Comparison of ENCODE assay signal across 17 cellular contexts in the genomic region with DNA sequence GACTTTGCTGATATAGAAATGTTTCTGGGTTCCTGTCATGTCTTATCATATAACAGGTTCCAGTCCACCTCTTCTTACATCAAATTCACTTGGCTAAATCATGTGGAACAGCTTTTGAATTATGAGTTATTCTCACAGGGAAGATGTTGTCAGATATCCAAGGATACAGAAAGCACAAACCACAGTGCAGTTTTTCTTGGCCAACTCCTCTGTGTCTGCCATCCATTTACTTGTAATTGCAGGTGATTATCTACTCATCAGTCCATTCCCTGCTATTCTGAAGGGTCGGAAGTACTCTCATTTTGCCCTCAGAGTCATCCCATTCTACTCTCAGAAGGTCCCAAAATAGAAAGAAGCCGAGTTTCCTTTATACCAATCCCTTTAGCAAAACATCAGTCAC. TPM values are rescaled to one million over a fixed set of nuclear protein-coding genes. Genes with fewer than 3 reads are reported as not detected.
DNase-seq lines count a peak whose midpoint lies in the region; ATAC-seq, FAIRE-seq and TF ChIP-seq lines count a peak whose summit lies in the region.
"Had no signal": no experiment of that assay in that cellular context is flagged by ENCODE, and none has a peak within 500 bp of the region (broad histone marks: within the 10 kb centered on the region; RNA-seq: fewer than 3 reads in every experiment).

No MANE protein-coding gene starts in this region.

- no peak for TF ChIP-seq CTCF in SK-N-SH (IDR thresholded peaks at IDR 0.05)

- H3K27me3 ChIP-seq in SK-N-SH (ENCODE audit: insufficient read depth) = no peaks in the 10 kb centered on the region

- TF ChIP-seq RAD21 in SK-N-SH (IDR thresholded peaks at IDR 0.05; ENCODE audit: low read length) = peak; percentile 23; the same call in 1 of the 2 replicates

- no peak for FAIRE-seq in urothelium cell line (lab: Jason Lieb, UNC)
- FAIRE-seq: GM12878, GM18507, H54 had no signal

- H4K20me1 ChIP-seq in SK-N-SH (ENCODE audit: insufficient read depth) = no peaks in the 10 kb centered on the region

- H3K36me3 ChIP-seq in SK-N-SH (replicated peaks in 1 of 2; ENCODE audit: control insufficient read depth in 1 of 2, insufficient read depth in 2 of 2, low read length in 1 of 2) = peaks cover 0 to 11% of the 10 kb centered on the region in 2 experiments

- no peaks in the 10 kb centered on the region for H3K79me2 ChIP-seq in SK-N-SH (ENCODE audit: insufficient read depth)

- peak overlapping the region in 1 of 2 experiments; percentile 96; a peak in 2 of 4 replicates for H3K27ac ChIP-seq in SK-N-SH (ENCODE audit: low read depth in 2 of 2, low read length in 1 of 2)
- H3K27ac ChIP-seq: GM23248 had no signal

- no peak overlapping the region for H3K4me2 ChIP-seq in SK-N-SH

- no peak overlapping the region; a peak in 1 of 4 replicates for H3K4me3 ChIP-seq in SK-N-SH (ENCODE audit: low read depth in 2 of 2, low read length in 1 of 2)
- H3K4me3 ChIP-seq: GM12878, GM23248 had no signal

- CTCF ChIA-PET in SK-N-SH (lab: Yijun Ruan, JAX) = interaction anchor here (1.0 to 5.2 kb wide), 3 partner anchors 8 to 286 kb away, joined by 4 to 23 read pairs (median 8); no protein-coding TSS in a partner anchor

- peak; percentile 32 to 93; a peak in 3 of 4 replicates for TF ChIP-seq EP300 in SK-N-SH (IDR thresholded peaks at IDR 0.05; ENCODE audit: borderline replicate concordance in 1 of 2, low read depth in 1 of 2, low read length in 1 of 2)

- peaks cover 0 to 27% of the 10 kb centered on the region in 2 experiments; a peak in 2 of 4 replicates for H3K4me1 ChIP-seq in SK-N-SH (ENCODE audit: control insufficient read depth in 1 of 2, insufficient read depth in 2 of 2, low read depth in 1 of 2, low read length in 1 of 2)

- 0% methylated on average over 2 of the region's 2 CpGs for WGBS in SK-N-SH (ENCODE audit: low lambda C conversion rate)

- H3F3A ChIP-seq in SK-N-SH (replicated peaks; ENCODE audit: insufficient read depth) = no peaks in the 10 kb centered on the region

- H3K9me3 ChIP-seq in SK-N-SH = no peaks in the 10 kb centered on the region

- no peaks in the 10 kb centered on the region for H3K9me2 ChIP-seq in SK-N-SH

- POLR2A ChIA-PET in SK-N-SH (lab: Yijun Ruan, JAX) = interaction anchor here (0.9 to 1.3 kb wide), 3 partner anchors 9 to 287 kb away, joined by 3 to 5 read pairs (median 3); no protein-coding TSS in a partner anchor

- no peak overlapping the region for H3K9ac ChIP-seq in SK-N-SH
- H3K9ac ChIP-seq: GM23248 had no signal

- peak; percentile 26 to 79 for DNase-seq in NCI-H2081 (lab: John Stamatoyannopoulos, UW)
- no peak for DNase-seq in NCI-H2081 treated with DMSO at 0.1 percent for 48 hours (lab: John Stamatoyannopoulos, UW)
- peak; percentile 81 for DNase-seq in NCI-H748 (lab: John Stamatoyannopoulos, UW; ENCODE audit: unreplicated experiment)
- peak; percentile 40 for DNase-seq in SK-N-SH
- peak; percentile 29 for DNase-seq in superior temporal gyrus (ENCODE audit: extremely low spot score)
- no peak for DNase-seq in urothelium cell line (ENCODE audit: low spot score)
- DNase-seq in NCI-H2196 treated with DMSO at 0.1 percent for 48 hours (lab: John Stamatoyannopoulos, UW; ENCODE audit: unreplicated experiment) = no peak
- DNase-seq: ACHN; C1 segment of cervical spinal cord; CD4-positive, alpha-beta memory T cell; DMS79; GM23248 had no signal

- no peak overlapping the region for H2AFZ ChIP-seq in SK-N-SH (ENCODE audit: low read depth)
- H2AFZ ChIP-seq: GM23248 had no signal

- no peak for ATAC-seq in HG03045 (IDR thresholded peaks at IDR 0.05; ENCODE audit: unreplicated experiment)
- ATAC-seq: GM12878, HCT116 had no signal

TF ChIP-seq in SK-N-SH, 30 proteins besides CTCF, POLR2A, EP300 and RAD21:
- TF ChIP-seq, protein P1, sequence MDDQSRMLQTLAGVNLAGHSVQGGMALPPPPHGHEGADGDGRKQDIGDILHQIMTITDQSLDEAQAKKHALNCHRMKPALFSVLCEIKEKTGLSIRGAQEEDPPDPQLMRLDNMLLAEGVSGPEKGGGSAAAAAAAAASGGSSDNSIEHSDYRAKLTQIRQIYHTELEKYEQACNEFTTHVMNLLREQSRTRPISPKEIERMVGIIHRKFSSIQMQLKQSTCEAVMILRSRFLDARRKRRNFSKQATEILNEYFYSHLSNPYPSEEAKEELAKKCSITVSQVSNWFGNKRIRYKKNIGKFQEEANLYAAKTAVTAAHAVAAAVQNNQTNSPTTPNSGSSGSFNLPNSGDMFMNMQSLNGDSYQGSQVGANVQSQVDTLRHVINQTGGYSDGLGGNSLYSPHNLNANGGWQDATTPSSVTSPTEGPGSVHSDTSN (IDR thresholded peaks at IDR 0.05) = peak; percentile 30; the same call in 1 of the 2 replicates
- TF ChIP-seq, protein P2, sequence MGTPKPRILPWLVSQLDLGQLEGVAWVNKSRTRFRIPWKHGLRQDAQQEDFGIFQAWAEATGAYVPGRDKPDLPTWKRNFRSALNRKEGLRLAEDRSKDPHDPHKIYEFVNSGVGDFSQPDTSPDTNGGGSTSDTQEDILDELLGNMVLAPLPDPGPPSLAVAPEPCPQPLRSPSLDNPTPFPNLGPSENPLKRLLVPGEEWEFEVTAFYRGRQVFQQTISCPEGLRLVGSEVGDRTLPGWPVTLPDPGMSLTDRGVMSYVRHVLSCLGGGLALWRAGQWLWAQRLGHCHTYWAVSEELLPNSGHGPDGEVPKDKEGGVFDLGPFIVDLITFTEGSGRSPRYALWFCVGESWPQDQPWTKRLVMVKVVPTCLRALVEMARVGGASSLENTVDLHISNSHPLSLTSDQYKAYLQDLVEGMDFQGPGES (IDR thresholded peaks at IDR 0.05; ENCODE audit: low read depth, low read length) = no peak
- TF ChIP-seq FOSL2 (IDR thresholded peaks at IDR 0.05; ENCODE audit: borderline replicate concordance, low read depth) (no peak), MXI1 (IDR thresholded peaks at IDR 0.05; ENCODE audit: low read depth, low read length) (peak; percentile 25), GATA2 (CRISPR knock-in tag; IDR thresholded peaks at IDR 0.05) (peak; percentile 84), RCOR1 (IDR thresholded peaks at IDR 0.05; ENCODE audit: low read length) (peak; percentile 72), TCF12 (IDR thresholded peaks at IDR 0.05) (peak; percentile 65), FOXM1 (IDR thresholded peaks at IDR 0.05; ENCODE audit: low read depth) (no peak), FOXJ3 (CRISPR knock-in tag; IDR thresholded peaks at IDR 0.05) (peak; percentile 62), RFX5 (IDR thresholded peaks at IDR 0.05; ENCODE audit: low read length) (no peak; the same call in 1 of the 2 replicates), CHD2 (IDR thresholded peaks at IDR 0.05; ENCODE audit: low read length, partially characterized antibody) (peak; percentile 52), NFIC (IDR thresholded peaks at IDR 0.05; ENCODE audit: borderline replicate concordance) (no peak), MEF2A (IDR thresholded peaks at IDR 0.05; ENCODE audit: borderline replicate concordance, low read depth) (0 out of 2 replicates have a peak, but pooled peaks have one; percentile 11)
- TF ChIP-seq, protein P3, sequence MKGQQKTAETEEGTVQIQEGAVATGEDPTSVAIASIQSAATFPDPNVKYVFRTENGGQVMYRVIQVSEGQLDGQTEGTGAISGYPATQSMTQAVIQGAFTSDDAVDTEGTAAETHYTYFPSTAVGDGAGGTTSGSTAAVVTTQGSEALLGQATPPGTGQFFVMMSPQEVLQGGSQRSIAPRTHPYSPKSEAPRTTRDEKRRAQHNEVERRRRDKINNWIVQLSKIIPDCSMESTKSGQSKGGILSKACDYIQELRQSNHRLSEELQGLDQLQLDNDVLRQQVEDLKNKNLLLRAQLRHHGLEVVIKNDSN (IDR thresholded peaks at IDR 0.05; ENCODE audit: borderline replicate concordance, low read depth) = no peak

RNA-seq across cellular contexts. Expression of a gene that starts 10.0 kb away (rescaled TPM):
- 1.7 and 7.6 TPM in 2 replicates for polyA plus RNA-seq in SK-N-SH (2012; rRNA removed)
- polyA plus RNA-seq in SK-N-SH (2012; cell fraction: cytosol; rRNA removed) = 6.2 and 10.8 TPM in 2 replicates
- 5.6 and 9.5 TPM in 2 replicates for polyA plus RNA-seq in SK-N-SH (2012; cell fraction: nucleus; rRNA removed)
- polyA plus RNA-seq: CD4-positive, alpha-beta memory T cell; GM23248 had no signal

Comparison
In these comparisons a context has a peak if more than half of its experiments do, and no peak if none do; other contexts are left out.
1. DNase-seq: peak in NCI-H2081 (2 of 2), NCI-H748 (single experiment), SK-N-SH (single experiment) and superior temporal gyrus (single experiment); none in NCI-H2081 treated with DMSO at 0.1 percent for 48 hours (single experiment), urothelium cell line (single experiment) and NCI-H2196 treated with DMSO at 0.1 percent for 48 hours (single experiment).